ENCODE assay signal across 2 cellular contexts in the genomic region with DNA sequence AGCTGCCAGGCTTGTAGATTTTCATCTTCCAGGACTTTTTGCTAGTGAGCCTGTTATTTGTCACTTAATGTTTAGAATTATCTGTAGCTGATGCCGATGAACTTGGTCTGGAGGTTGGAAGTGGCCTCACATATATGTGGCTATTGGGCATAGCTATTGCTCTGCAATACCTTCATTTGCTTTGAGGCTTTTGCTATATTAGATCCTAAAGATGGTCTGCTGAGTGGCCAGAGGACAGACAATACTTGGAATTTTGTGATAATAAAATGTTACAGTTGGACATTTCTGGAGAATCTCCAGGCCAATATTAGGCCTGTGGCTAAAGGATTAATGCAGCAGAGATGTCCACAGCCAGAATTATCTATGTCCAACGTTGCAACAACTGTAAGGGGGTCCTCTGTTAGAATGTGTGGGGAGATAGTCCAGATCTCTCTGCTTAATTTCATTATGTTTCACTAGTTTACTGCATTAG.
A peak's percentile ranks its signal among the peaks of the same experiment; 100 is the strongest.
TF ChIP-seq lines count a peak whose summit lies in the region.

No MANE protein-coding gene starts in this region.

TF ChIP-seq in SK-N-SH, 30 proteins besides CTCF, POLR2A, EP300 and RAD21 (continues in another document):
- TF ChIP-seq SIN3A (IDR thresholded peaks at IDR 0.05; ENCODE audit: borderline replicate concordance, low read depth, low read length) (no peak), ELF1 (IDR thresholded peaks at IDR 0.05) (no peak), JUND (IDR thresholded peaks at IDR 0.05) (no peak), FOSL2 (IDR thresholded peaks at IDR 0.05; ENCODE audit: borderline replicate concordance, low read depth) (no peak), YY1 (IDR thresholded peaks at IDR 0.05; ENCODE audit: low read depth) (no peak), NFIC (IDR thresholded peaks at IDR 0.05; ENCODE audit: borderline replicate concordance) (no peak), CHD2 (IDR thresholded peaks at IDR 0.05; ENCODE audit: low read length, partially characterized antibody) (peak; percentile 64), TAF1 (IDR thresholded peaks at IDR 0.05; ENCODE audit: borderline replicate concordance, low read depth, low read length) (no peak), POLR2AphosphoS5 (IDR thresholded peaks at IDR 0.05; ENCODE audit: low read depth, low read length) (no peak), MEF2A (IDR thresholded peaks at IDR 0.05; ENCODE audit: borderline replicate concordance, low read depth) (no peak), GATA2 (CRISPR knock-in tag; IDR thresholded peaks at IDR 0.05) (peak; percentile 91), NRF1 (IDR thresholded peaks at IDR 0.05; ENCODE audit: low read depth, low read length) (no peak), TEAD4 (IDR thresholded peaks at IDR 0.05; ENCODE audit: borderline replicate concordance, insufficient read depth) (peak; percentile 26; the same call in 1 of the 2 replicates), FOXJ3 (CRISPR knock-in tag; IDR thresholded peaks at IDR 0.05) (peak; percentile 67), RXRA (IDR thresholded peaks at IDR 0.05; ENCODE audit: borderline replicate concordance, low read depth) (no peak), RFX5 (IDR thresholded peaks at IDR 0.05; ENCODE audit: low read length) (no peak), GABPA (IDR thresholded peaks at IDR 0.05; ENCODE audit: low read depth) (no peak)
- TF ChIP-seq, protein P1, sequence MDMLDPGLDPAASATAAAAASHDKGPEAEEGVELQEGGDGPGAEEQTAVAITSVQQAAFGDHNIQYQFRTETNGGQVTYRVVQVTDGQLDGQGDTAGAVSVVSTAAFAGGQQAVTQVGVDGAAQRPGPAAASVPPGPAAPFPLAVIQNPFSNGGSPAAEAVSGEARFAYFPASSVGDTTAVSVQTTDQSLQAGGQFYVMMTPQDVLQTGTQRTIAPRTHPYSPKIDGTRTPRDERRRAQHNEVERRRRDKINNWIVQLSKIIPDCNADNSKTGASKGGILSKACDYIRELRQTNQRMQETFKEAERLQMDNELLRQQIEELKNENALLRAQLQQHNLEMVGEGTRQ (IDR thresholded peaks at IDR 0.05; ENCODE audit: borderline replicate concordance, low read depth, low read length): no peak
- TF ChIP-seq, protein P2, sequence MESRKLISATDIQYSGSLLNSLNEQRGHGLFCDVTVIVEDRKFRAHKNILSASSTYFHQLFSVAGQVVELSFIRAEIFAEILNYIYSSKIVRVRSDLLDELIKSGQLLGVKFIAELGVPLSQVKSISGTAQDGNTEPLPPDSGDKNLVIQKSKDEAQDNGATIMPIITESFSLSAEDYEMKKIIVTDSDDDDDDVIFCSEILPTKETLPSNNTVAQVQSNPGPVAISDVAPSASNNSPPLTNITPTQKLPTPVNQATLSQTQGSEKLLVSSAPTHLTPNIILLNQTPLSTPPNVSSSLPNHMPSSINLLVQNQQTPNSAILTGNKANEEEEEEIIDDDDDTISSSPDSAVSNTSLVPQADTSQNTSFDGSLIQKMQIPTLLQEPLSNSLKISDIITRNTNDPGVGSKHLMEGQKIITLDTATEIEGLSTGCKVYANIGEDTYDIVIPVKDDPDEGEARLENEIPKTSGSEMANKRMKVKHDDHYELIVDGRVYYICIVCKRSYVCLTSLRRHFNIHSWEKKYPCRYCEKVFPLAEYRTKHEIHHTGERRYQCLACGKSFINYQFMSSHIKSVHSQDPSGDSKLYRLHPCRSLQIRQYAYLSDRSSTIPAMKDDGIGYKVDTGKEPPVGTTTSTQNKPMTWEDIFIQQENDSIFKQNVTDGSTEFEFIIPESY (IDR thresholded peaks at IDR 0.05; ENCODE audit: borderline replicate concordance, low read depth): no peak
- TF ChIP-seq, protein P3, sequence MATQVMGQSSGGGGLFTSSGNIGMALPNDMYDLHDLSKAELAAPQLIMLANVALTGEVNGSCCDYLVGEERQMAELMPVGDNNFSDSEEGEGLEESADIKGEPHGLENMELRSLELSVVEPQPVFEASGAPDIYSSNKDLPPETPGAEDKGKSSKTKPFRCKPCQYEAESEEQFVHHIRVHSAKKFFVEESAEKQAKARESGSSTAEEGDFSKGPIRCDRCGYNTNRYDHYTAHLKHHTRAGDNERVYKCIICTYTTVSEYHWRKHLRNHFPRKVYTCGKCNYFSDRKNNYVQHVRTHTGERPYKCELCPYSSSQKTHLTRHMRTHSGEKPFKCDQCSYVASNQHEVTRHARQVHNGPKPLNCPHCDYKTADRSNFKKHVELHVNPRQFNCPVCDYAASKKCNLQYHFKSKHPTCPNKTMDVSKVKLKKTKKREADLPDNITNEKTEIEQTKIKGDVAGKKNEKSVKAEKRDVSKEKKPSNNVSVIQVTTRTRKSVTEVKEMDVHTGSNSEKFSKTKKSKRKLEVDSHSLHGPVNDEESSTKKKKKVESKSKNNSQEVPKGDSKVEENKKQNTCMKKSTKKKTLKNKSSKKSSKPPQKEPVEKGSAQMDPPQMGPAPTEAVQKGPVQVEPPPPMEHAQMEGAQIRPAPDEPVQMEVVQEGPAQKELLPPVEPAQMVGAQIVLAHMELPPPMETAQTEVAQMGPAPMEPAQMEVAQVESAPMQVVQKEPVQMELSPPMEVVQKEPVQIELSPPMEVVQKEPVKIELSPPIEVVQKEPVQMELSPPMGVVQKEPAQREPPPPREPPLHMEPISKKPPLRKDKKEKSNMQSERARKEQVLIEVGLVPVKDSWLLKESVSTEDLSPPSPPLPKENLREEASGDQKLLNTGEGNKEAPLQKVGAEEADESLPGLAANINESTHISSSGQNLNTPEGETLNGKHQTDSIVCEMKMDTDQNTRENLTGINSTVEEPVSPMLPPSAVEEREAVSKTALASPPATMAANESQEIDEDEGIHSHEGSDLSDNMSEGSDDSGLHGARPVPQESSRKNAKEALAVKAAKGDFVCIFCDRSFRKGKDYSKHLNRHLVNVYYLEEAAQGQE (IDR thresholded peaks at IDR 0.05; ENCODE audit: low read depth, low read length): no peak
- TF ChIP-seq, protein P4, sequence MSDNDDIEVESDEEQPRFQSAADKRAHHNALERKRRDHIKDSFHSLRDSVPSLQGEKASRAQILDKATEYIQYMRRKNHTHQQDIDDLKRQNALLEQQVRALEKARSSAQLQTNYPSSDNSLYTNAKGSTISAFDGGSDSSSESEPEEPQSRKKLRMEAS (IDR thresholded peaks at IDR 0.05; ENCODE audit: low read depth): no peak
- TF ChIP-seq, protein P5, sequence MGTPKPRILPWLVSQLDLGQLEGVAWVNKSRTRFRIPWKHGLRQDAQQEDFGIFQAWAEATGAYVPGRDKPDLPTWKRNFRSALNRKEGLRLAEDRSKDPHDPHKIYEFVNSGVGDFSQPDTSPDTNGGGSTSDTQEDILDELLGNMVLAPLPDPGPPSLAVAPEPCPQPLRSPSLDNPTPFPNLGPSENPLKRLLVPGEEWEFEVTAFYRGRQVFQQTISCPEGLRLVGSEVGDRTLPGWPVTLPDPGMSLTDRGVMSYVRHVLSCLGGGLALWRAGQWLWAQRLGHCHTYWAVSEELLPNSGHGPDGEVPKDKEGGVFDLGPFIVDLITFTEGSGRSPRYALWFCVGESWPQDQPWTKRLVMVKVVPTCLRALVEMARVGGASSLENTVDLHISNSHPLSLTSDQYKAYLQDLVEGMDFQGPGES (IDR thresholded peaks at IDR 0.05; ENCODE audit: low read depth, low read length): no peak
- TF ChIP-seq, protein P6, sequence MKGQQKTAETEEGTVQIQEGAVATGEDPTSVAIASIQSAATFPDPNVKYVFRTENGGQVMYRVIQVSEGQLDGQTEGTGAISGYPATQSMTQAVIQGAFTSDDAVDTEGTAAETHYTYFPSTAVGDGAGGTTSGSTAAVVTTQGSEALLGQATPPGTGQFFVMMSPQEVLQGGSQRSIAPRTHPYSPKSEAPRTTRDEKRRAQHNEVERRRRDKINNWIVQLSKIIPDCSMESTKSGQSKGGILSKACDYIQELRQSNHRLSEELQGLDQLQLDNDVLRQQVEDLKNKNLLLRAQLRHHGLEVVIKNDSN (IDR thresholded peaks at IDR 0.05; ENCODE audit: borderline replicate concordance, low read depth): no peak

TF ChIP-seq in K562, 482 proteins besides CTCF, POLR2A, EP300 and RAD21:
- TF ChIP-seq, protein P7, sequence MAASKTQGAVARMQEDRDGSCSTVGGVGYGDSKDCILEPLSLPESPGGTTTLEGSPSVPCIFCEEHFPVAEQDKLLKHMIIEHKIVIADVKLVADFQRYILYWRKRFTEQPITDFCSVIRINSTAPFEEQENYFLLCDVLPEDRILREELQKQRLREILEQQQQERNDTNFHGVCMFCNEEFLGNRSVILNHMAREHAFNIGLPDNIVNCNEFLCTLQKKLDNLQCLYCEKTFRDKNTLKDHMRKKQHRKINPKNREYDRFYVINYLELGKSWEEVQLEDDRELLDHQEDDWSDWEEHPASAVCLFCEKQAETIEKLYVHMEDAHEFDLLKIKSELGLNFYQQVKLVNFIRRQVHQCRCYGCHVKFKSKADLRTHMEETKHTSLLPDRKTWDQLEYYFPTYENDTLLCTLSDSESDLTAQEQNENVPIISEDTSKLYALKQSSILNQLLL (CRISPR knock-in tag; IDR thresholded peaks at IDR 0.05; ENCODE audit: borderline replicate concordance): no peak
- TF ChIP-seq, protein P8, sequence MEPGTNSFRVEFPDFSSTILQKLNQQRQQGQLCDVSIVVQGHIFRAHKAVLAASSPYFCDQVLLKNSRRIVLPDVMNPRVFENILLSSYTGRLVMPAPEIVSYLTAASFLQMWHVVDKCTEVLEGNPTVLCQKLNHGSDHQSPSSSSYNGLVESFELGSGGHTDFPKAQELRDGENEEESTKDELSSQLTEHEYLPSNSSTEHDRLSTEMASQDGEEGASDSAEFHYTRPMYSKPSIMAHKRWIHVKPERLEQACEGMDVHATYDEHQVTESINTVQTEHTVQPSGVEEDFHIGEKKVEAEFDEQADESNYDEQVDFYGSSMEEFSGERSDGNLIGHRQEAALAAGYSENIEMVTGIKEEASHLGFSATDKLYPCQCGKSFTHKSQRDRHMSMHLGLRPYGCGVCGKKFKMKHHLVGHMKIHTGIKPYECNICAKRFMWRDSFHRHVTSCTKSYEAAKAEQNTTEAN (CRISPR knock-in tag; IDR thresholded peaks at IDR 0.05): no peak
- TF ChIP-seq NELFE (IDR thresholded peaks at IDR 0.05; ENCODE audit: insufficient read depth, insufficient read length): peak; percentile 26
- TF ChIP-seq, protein P6 (CRISPR knock-in tag; IDR thresholded peaks at IDR 0.05): no peak
- no peak for TF ChIP-seq RFX7 (CRISPR knock-in tag; IDR thresholded peaks at IDR 0.05)
- TF ChIP-seq ADNP (tag; IDR thresholded peaks at IDR 0.05): no peak
